In the genomic region with DNA sequence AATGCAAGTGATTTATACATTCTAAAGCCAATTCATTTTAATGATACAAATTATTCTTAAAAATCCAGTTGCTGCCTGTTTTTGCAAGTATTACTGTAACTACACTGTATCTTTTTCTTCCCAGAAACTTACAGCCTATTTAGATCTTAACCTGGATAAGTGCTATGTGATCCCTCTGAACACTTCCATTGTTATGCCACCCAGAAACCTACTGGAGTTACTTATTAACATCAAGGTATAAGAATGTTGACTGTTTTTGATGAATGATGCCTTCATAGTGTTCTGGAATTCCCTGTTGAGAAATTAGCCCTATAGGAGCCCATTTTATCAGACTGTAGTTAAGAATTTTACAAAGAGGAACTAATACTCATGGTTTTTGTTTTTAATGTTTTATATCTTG, we compare ENCODE assay signal across 18 cellular contexts.
"Had no signal": no experiment of that assay in that cellular context is flagged by ENCODE, and none has a peak within 500 bp of the region (broad histone marks: within the 10 kb centered on the region; RNA-seq: fewer than 3 reads in every experiment).

No MANE protein-coding gene starts in this region.

- DNase-seq: activated B cell treated with CpG ODN at 0.5 μM for 24 hours; activated CD4-positive, alpha-beta T cell treated with anti-CD3 and anti-CD28 coated beads, Interleukin-2, amount 10 ng/mL, durations not matched to agents 24 days and 14 days; activated CD8-positive, alpha-beta memory T cell treated with anti-CD3 and anti-CD28 coated beads for 24 hours; aorta; esophagus squamous epithelium; foreskin fibroblast; head of caudate nucleus; islet precursor cell; lower lobe of right lung; naive B cell; psoas muscle; SK-N-SH; stimulated activated CD4-positive, alpha-beta T cell treated with anti-CD3 and anti-CD28 coated beads, Interleukin-2, amount 100 ng/mL, for 24 hours; stimulated activated naive B cell treated with anti-CD40 and anti-IgM and Interleukin-4, amounts not matched to agents 10 μg/mL and 1 μg/mL and 100 μg/mL, for 72 hours; transverse colon had no signal

- H3K9me3 ChIP-seq: esophagus squamous epithelium, lower lobe of right lung, neutrophil, psoas muscle, SK-N-SH, transverse colon had no signal

- H3K27me3 ChIP-seq: esophagus squamous epithelium, neutrophil, transverse colon had no signal

- H3K4me3 ChIP-seq: esophagus squamous epithelium, lower lobe of right lung, psoas muscle, transverse colon had no signal

- H3K4me3 Mint-ChIP-seq: activated B cell treated with CpG ODN at 0.5 μM for 24 hours; activated CD4-positive, alpha-beta T cell treated with anti-CD3 and anti-CD28 coated beads, Interleukin-2, amount 10 ng/mL, durations not matched to agents 24 days and 14 days; stimulated activated naive B cell treated with anti-CD40 and anti-IgM and Interleukin-4, amounts not matched to agents 10 μg/mL and 1 μg/mL and 100 μg/mL, for 72 hours had no signal

- H3K27me3 Mint-ChIP-seq: activated B cell treated with CpG ODN at 0.5 μM for 24 hours; activated CD4-positive, alpha-beta T cell treated with anti-CD3 and anti-CD28 coated beads, Interleukin-2, amount 10 ng/mL, durations not matched to agents 24 days and 14 days; naive B cell; stimulated activated naive B cell treated with anti-CD40 and anti-IgM and Interleukin-4, amounts not matched to agents 10 μg/mL and 1 μg/mL and 100 μg/mL, for 72 hours had no signal

- ATAC-seq: activated naive CD4-positive, alpha-beta T cell treated with anti-CD3 and anti-CD28 coated beads, Interleukin-2, amount 50 U/mL, for 72 hours; lower lobe of right lung; psoas muscle; sciatic nerve; stimulated activated naive B cell treated with anti-CD40 and anti-IgM and Interleukin-4, amounts not matched to agents 10 μg/mL and 1 μg/mL and 100 μg/mL, for 72 hours had no signal

- H3K9me3 Mint-ChIP-seq: activated B cell treated with CpG ODN at 0.5 μM for 24 hours; activated naive CD4-positive, alpha-beta T cell treated with anti-CD3 and anti-CD28 coated beads, Interleukin-2, amount 50 U/mL, for 72 hours; stimulated activated naive B cell treated with anti-CD40 and anti-IgM and Interleukin-4, amounts not matched to agents 10 μg/mL and 1 μg/mL and 100 μg/mL, for 72 hours had no signal

- H3K27ac Mint-ChIP-seq: activated B cell treated with CpG ODN at 0.5 μM for 24 hours; activated CD4-positive, alpha-beta T cell treated with anti-CD3 and anti-CD28 coated beads, Interleukin-2, amount 10 ng/mL, durations not matched to agents 24 days and 14 days; activated naive CD4-positive, alpha-beta T cell treated with anti-CD3 and anti-CD28 coated beads, Interleukin-2, amount 50 U/mL, for 72 hours; stimulated activated naive B cell treated with anti-CD40 and anti-IgM and Interleukin-4, amounts not matched to agents 10 μg/mL and 1 μg/mL and 100 μg/mL, for 72 hours had no signal

- H3K27ac ChIP-seq: esophagus squamous epithelium, lower lobe of right lung, psoas muscle, transverse colon had no signal
